ENCODE assay signal across 1 cellular context in the genomic region with DNA sequence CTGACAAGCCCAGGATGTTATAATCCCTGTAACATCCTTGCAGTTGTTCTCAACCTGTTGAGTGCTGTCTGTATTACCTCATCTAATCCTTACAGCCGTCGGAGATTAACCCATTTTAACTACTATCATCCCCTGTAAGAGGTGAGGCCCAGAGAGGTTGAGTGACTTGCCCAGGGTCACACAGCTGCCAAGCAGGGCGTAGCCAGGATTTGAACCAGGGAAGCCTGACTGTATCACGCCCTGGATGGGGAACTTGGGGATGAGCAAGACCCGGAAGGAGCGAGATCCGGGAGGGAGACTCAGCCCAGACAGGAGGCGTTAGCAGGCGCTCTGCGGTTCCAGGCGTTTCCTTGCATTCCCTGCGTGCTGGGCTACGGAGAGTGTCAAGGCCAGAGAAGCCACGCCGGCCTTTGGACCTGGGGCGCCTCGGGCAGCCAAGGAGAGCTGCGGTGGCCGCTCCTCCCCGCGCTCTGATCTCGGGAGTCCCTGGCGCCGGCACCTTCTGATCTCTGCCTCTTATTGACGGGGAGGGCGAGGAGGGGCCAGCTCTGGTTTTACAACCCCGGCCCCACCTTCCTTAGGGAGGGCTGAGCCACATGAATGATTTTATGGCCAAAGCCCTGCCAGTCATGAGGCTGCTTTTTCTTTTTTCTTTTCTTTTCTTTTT.
TF ChIP-seq lines count a peak whose summit lies in the region.

No MANE protein-coding gene starts in this region.

TF ChIP-seq in HepG2, 621 proteins besides CTCF, POLR2A, EP300 and RAD21 (continued from another document and continues in another):
- TF ChIP-seq, protein P1, sequence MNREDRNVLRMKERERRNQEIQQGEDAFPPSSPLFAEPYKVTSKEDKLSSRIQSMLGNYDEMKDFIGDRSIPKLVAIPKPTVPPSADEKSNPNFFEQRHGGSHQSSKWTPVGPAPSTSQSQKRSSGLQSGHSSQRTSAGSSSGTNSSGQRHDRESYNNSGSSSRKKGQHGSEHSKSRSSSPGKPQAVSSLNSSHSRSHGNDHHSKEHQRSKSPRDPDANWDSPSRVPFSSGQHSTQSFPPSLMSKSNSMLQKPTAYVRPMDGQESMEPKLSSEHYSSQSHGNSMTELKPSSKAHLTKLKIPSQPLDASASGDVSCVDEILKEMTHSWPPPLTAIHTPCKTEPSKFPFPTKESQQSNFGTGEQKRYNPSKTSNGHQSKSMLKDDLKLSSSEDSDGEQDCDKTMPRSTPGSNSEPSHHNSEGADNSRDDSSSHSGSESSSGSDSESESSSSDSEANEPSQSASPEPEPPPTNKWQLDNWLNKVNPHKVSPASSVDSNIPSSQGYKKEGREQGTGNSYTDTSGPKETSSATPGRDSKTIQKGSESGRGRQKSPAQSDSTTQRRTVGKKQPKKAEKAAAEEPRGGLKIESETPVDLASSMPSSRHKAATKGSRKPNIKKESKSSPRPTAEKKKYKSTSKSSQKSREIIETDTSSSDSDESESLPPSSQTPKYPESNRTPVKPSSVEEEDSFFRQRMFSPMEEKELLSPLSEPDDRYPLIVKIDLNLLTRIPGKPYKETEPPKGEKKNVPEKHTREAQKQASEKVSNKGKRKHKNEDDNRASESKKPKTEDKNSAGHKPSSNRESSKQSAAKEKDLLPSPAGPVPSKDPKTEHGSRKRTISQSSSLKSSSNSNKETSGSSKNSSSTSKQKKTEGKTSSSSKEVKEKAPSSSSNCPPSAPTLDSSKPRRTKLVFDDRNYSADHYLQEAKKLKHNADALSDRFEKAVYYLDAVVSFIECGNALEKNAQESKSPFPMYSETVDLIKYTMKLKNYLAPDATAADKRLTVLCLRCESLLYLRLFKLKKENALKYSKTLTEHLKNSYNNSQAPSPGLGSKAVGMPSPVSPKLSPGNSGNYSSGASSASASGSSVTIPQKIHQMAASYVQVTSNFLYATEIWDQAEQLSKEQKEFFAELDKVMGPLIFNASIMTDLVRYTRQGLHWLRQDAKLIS (CRISPR knock-in tag; IDR thresholded peaks at IDR 0.05) = no peak
- TF ChIP-seq, protein P2, sequence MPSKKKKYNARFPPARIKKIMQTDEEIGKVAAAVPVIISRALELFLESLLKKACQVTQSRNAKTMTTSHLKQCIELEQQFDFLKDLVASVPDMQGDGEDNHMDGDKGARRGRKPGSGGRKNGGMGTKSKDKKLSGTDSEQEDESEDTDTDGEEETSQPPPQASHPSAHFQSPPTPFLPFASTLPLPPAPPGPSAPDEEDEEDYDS (CRISPR knock-in tag; IDR thresholded peaks at IDR 0.05) = peak; percentile 64
- TF ChIP-seq IKZF4 (CRISPR knock-in tag; IDR thresholded peaks at IDR 0.05; ENCODE audit: borderline replicate concordance, low read depth, not compliant biosample characterization) (no peak), GTF2F1 (IDR thresholded peaks at IDR 0.05; ENCODE audit: low read length) (no peak), ZSCAN9 (CRISPR knock-in tag; IDR thresholded peaks at IDR 0.05; ENCODE audit: borderline replicate concordance) (peak; percentile 89), REXO4 (CRISPR knock-in tag; IDR thresholded peaks at IDR 0.05; ENCODE audit: borderline replicate concordance) (no peak), ZNF644 (CRISPR knock-in tag; IDR thresholded peaks at IDR 0.05; ENCODE audit: low read depth) (peak; percentile 64; the same call in 1 of the 2 replicates), SPEN (CRISPR knock-in tag; IDR thresholded peaks at IDR 0.05; ENCODE audit: low read depth) (peak; percentile 63), ZNF326 (CRISPR knock-in tag; IDR thresholded peaks at IDR 0.05; ENCODE audit: borderline replicate concordance) (no peak), ZNF282 (IDR thresholded peaks at IDR 0.05; ENCODE audit: partially characterized antibody) (no peak), ETV6 (CRISPR knock-in tag; conservative IDR thresholded peaks at IDR 0.05) (peak; percentile 81), ZNF547 (CRISPR knock-in tag; IDR thresholded peaks at IDR 0.05) (peak; percentile 75; the same call in 1 of the 2 replicates), ZNF331 (CRISPR knock-in tag; IDR thresholded peaks at IDR 0.05) (peak; percentile 73), SNRNP70 (IDR thresholded peaks at IDR 0.05; ENCODE audit: low read depth, low read length) (no peak), PTBP1 (IDR thresholded peaks at IDR 0.05; ENCODE audit: low read depth, low read length, poor library complexity, severe bottlenecking) (no peak), TBX3 (IDR thresholded peaks at IDR 0.05; ENCODE audit: borderline replicate concordance) (peak; percentile 86; the same call in 1 of the 2 replicates), ZNF75D (CRISPR knock-in tag; IDR thresholded peaks at IDR 0.05; ENCODE audit: borderline replicate concordance) (no peak), ZZZ3 (CRISPR knock-in tag; IDR thresholded peaks at IDR 0.05; ENCODE audit: borderline replicate concordance) (no peak), HOXA3 (CRISPR knock-in tag; IDR thresholded peaks at IDR 0.05) (peak; percentile 96), ZNF839 (CRISPR knock-in tag; IDR thresholded peaks at IDR 0.05; ENCODE audit: borderline replicate concordance) (peak; percentile 80; the same call in 1 of the 2 replicates), ZNF121 (CRISPR knock-in tag; IDR thresholded peaks at IDR 0.05) (peak; percentile 82), SRY (CRISPR knock-in tag; IDR thresholded peaks at IDR 0.05) (peak; percentile 81), SIX1 (CRISPR knock-in tag; IDR thresholded peaks at IDR 0.05; ENCODE audit: borderline replicate concordance) (no peak), KLF6 (CRISPR knock-in tag; IDR thresholded peaks at IDR 0.05) (peak; percentile 64; the same call in 1 of the 2 replicates), ZNF431 (CRISPR knock-in tag; IDR thresholded peaks at IDR 0.05; ENCODE audit: borderline replicate concordance, low read depth) (peak; percentile 53; the same call in 1 of the 2 replicates), TCF7L2 (IDR thresholded peaks at IDR 0.05; ENCODE audit: low read depth, low read length) (peak; percentile 73; the same call in 1 of the 2 replicates), PRMT3 (CRISPR knock-in tag; IDR thresholded peaks at IDR 0.05; ENCODE audit: borderline replicate concordance, low read depth) (no peak), ZNF329 (CRISPR knock-in tag; IDR thresholded peaks at IDR 0.05; ENCODE audit: low read depth) (0 out of 2 replicates have a peak, but pooled peaks have one; percentile 23), ZNF713 (CRISPR knock-in tag; IDR thresholded peaks at IDR 0.05) (no peak), ZNF451 (CRISPR knock-in tag; IDR thresholded peaks at IDR 0.05) (no peak; the same call in 1 of the 2 replicates), NCOR1 (IDR thresholded peaks at IDR 0.05; ENCODE audit: borderline replicate concordance, low read length) (peak; percentile 91), ZNF136 (CRISPR knock-in tag; IDR thresholded peaks at IDR 0.05; ENCODE audit: low read depth) (0 out of 2 replicates have a peak, but pooled peaks have one; percentile 58), ZBTB42 (CRISPR knock-in tag; IDR thresholded peaks at IDR 0.05) (no peak), FOXA1 (IDR thresholded peaks at IDR 0.05) (no peak), FOXA1 (CRISPR knock-in tag; IDR thresholded peaks at IDR 0.05) (peak; percentile 64)
- TF ChIP-seq, protein P3, sequence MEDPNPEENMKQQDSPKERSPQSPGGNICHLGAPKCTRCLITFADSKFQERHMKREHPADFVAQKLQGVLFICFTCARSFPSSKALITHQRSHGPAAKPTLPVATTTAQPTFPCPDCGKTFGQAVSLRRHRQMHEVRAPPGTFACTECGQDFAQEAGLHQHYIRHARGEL (CRISPR knock-in tag; IDR thresholded peaks at IDR 0.05) = no peak
- TF ChIP-seq, protein P4, sequence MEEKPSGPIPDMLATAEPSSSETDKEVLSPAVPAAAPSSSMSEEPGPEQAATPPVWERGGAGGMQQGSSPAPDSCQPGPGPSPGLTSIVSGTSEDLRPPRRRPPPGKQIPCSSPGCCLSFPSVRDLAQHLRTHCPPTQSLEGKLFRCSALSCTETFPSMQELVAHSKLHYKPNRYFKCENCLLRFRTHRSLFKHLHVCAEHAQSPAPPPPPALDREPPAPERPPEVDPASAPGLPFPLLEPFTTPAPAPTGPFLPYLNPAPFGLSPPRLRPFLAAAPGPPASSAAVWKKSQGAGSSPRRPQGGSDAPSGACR (CRISPR knock-in tag; IDR thresholded peaks at IDR 0.05) = peak; percentile 93
- TF ChIP-seq, protein P5, sequence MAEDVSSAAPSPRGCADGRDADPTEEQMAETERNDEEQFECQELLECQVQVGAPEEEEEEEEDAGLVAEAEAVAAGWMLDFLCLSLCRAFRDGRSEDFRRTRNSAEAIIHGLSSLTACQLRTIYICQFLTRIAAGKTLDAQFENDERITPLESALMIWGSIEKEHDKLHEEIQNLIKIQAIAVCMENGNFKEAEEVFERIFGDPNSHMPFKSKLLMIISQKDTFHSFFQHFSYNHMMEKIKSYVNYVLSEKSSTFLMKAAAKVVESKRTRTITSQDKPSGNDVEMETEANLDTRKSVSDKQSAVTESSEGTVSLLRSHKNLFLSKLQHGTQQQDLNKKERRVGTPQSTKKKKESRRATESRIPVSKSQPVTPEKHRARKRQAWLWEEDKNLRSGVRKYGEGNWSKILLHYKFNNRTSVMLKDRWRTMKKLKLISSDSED (CRISPR knock-in tag; IDR thresholded peaks at IDR 0.05) = no peak
- TF ChIP-seq, protein P6, sequence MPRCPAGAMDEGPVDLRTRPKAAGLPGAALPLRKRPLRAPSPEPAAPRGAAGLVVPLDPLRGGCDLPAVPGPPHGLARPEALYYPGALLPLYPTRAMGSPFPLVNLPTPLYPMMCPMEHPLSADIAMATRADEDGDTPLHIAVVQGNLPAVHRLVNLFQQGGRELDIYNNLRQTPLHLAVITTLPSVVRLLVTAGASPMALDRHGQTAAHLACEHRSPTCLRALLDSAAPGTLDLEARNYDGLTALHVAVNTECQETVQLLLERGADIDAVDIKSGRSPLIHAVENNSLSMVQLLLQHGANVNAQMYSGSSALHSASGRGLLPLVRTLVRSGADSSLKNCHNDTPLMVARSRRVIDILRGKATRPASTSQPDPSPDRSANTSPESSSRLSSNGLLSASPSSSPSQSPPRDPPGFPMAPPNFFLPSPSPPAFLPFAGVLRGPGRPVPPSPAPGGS (CRISPR knock-in tag; IDR thresholded peaks at IDR 0.05) = no peak; the same call in 1 of the 2 replicates
- TF ChIP-seq, protein P7, sequence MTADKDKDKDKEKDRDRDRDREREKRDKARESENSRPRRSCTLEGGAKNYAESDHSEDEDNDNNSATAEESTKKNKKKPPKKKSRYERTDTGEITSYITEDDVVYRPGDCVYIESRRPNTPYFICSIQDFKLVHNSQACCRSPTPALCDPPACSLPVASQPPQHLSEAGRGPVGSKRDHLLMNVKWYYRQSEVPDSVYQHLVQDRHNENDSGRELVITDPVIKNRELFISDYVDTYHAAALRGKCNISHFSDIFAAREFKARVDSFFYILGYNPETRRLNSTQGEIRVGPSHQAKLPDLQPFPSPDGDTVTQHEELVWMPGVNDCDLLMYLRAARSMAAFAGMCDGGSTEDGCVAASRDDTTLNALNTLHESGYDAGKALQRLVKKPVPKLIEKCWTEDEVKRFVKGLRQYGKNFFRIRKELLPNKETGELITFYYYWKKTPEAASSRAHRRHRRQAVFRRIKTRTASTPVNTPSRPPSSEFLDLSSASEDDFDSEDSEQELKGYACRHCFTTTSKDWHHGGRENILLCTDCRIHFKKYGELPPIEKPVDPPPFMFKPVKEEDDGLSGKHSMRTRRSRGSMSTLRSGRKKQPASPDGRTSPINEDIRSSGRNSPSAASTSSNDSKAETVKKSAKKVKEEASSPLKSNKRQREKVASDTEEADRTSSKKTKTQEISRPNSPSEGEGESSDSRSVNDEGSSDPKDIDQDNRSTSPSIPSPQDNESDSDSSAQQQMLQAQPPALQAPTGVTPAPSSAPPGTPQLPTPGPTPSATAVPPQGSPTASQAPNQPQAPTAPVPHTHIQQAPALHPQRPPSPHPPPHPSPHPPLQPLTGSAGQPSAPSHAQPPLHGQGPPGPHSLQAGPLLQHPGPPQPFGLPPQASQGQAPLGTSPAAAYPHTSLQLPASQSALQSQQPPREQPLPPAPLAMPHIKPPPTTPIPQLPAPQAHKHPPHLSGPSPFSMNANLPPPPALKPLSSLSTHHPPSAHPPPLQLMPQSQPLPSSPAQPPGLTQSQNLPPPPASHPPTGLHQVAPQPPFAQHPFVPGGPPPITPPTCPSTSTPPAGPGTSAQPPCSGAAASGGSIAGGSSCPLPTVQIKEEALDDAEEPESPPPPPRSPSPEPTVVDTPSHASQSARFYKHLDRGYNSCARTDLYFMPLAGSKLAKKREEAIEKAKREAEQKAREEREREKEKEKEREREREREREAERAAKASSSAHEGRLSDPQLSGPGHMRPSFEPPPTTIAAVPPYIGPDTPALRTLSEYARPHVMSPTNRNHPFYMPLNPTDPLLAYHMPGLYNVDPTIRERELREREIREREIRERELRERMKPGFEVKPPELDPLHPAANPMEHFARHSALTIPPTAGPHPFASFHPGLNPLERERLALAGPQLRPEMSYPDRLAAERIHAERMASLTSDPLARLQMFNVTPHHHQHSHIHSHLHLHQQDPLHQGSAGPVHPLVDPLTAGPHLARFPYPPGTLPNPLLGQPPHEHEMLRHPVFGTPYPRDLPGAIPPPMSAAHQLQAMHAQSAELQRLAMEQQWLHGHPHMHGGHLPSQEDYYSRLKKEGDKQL (CRISPR knock-in tag; IDR thresholded peaks at IDR 0.05; ENCODE audit: low read depth) = 0 out of 2 replicates have a peak, but pooled peaks have one; percentile 65
- TF ChIP-seq, protein P8, sequence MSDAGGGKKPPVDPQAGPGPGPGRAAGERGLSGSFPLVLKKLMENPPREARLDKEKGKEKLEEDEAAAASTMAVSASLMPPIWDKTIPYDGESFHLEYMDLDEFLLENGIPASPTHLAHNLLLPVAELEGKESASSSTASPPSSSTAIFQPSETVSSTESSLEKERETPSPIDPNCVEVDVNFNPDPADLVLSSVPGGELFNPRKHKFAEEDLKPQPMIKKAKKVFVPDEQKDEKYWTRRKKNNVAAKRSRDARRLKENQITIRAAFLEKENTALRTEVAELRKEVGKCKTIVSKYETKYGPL (CRISPR knock-in tag; IDR thresholded peaks at IDR 0.05) = no peak
